22 cellular contexts compared by ENCODE assay signal in the genomic region with DNA sequence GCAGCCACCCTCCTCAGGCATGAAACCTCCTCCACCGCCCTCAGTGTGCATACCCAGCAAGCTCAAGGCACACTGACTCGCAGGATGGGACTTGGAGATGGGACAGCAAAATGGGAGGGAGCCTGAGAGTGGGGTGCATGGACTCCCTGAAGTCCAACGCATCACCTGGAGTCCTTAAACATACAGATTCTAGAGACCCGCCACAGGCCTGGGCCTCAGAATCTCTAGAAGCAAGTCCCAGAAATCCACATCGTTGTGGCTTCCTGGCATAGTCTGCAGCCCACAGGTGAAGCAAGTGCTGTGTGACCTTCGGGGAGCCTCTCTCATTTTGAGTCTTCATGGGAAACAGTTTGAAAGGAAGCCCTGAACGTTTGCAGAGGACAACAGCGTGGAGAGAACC. TPM values are rescaled to one million over a fixed set of nuclear protein-coding genes. Genes with fewer than 3 reads are reported as not detected.
DNase-seq lines count a peak whose midpoint lies in the region; ATAC-seq, FAIRE-seq and TF ChIP-seq lines count a peak whose summit lies in the region.
"Had no signal": no experiment of that assay in that cellular context is flagged by ENCODE, and none has a peak within 500 bp of the region (broad histone marks: within the 10 kb centered on the region; RNA-seq: fewer than 3 reads in every experiment).

No MANE protein-coding gene starts in this region.

- H3K9ac ChIP-seq in kidney (ENCODE audit: low read length in 2 of 2), result no peak overlapping the region
- H3K9ac ChIP-seq: SK-N-SH had no signal

- 76 to 79% methylated on average over 8 of the region's 8 CpGs for WGBS in aorta, 2 donors

- H3K27ac Mint-ChIP-seq in activated naive CD4-positive, alpha-beta T cell treated with anti-CD3 and anti-CD28 coated beads for 36 hours, result peak overlapping the region; percentile 74
- H3K27ac Mint-ChIP-seq in activated naive CD4-positive, alpha-beta T cell treated with anti-CD3 and anti-CD28 coated beads, Interleukin-2, amount 10 ng/mL, durations not matched to agents 7 days and 5 days, result no peak overlapping the region
- H3K27ac Mint-ChIP-seq in activated T-cell treated with anti-CD3 and anti-CD28 coated beads, Interleukin-2, amount 50 U/mL, for 72 hours, result peak overlapping the region; percentile 70
- H3K27ac Mint-ChIP-seq: activated B cell treated with CpG ODN at 0.5 μM for 24 hours, type B pancreatic cell had no signal

- H3K4me3 ChIP-seq in kidney (ENCODE audit: low read length in 2 of 2), result no peak overlapping the region
- H3K4me3 ChIP-seq in aorta (ENCODE audit: low read length in 2 of 2), result no peak overlapping the region

- H3K27me3 Mint-ChIP-seq in activated naive CD4-positive, alpha-beta T cell treated with anti-CD3 and anti-CD28 coated beads for 36 hours (ENCODE audit: low read depth), result no peaks in the 10 kb centered on the region
- peaks cover 7% of the 10 kb centered on the region for H3K27me3 Mint-ChIP-seq in activated naive CD4-positive, alpha-beta T cell treated with anti-CD3 and anti-CD28 coated beads, Interleukin-2, amount 10 ng/mL, durations not matched to agents 7 days and 5 days
- no peaks in the 10 kb centered on the region for H3K27me3 Mint-ChIP-seq in activated T-cell treated with anti-CD3 and anti-CD28 coated beads, Interleukin-2, amount 50 U/mL, for 72 hours (ENCODE audit: low read depth)

- H3K27me3 ChIP-seq in aorta (ENCODE audit: control insufficient read depth in 1 of 2, insufficient read depth in 2 of 2, low read length in 1 of 2), result peaks cover 0 to 1% of the 10 kb centered on the region in 2 donors

- FAIRE-seq in kidney (lab: Jason Lieb, UNC), result no peak

- peak; percentile 52 for DNase-seq in activated naive CD4-positive, alpha-beta T cell treated with anti-CD3 and anti-CD28 coated beads for 36 hours
- DNase-seq in activated naive CD4-positive, alpha-beta T cell treated with anti-CD3 and anti-CD28 coated beads, Interleukin-2, amount 10 ng/mL, durations not matched to agents 7 days and 5 days, result no peak
- DNase-seq in activated T-cell treated with anti-CD3 and anti-CD28 coated beads, Interleukin-2, amount 50 U/mL, for 72 hours, result no peak
- DNase-seq in kidney (peak; percentile 20), aorta (peak; percentile 32 to 33), HEK293T (ENCODE audit: extremely low spot score) (no peak), NOMO-1 treated with dmso at 0.1 percent for 144 hours (lab: John Stamatoyannopoulos, UW; ENCODE audit: unreplicated experiment) (no peak), NCI-H1930 (lab: John Stamatoyannopoulos, UW) (no peak)
- DNase-seq: ACHN; activated B cell treated with CpG ODN at 0.5 μM for 24 hours; brain microvascular endothelial cell; EL; Karpas-422; MV-4-11; NCI-H1694 treated with DMSO at 0.1 percent for 48 hours; NCI-H526; nucleus accumbens; SK-N-SH; stimulated activated CD4-positive, alpha-beta T cell treated with anti-CD3 and anti-CD28 coated beads, Interleukin-4, amount 100 ng/mL, for 4 hours had no signal

- CTCF ChIA-PET in activated naive CD4-positive, alpha-beta T cell treated with anti-CD3 and anti-CD28 coated beads for 36 hours (lab: Charles Lee), result interaction anchor here (1.0 to 8.5 kb wide), 3 partner anchors 22 to 36 kb away, joined by 3 to 158 read pairs (median 4); no protein-coding TSS in a partner anchor
- CTCF ChIA-PET in activated naive CD4-positive, alpha-beta T cell treated with anti-CD3 and anti-CD28 coated beads, Interleukin-2, amount 10 ng/mL, durations not matched to agents 7 days and 5 days (lab: Charles Lee), result interaction anchor here (1.3 to 5.6 kb wide), 4 partner anchors 11 to 30 kb away, joined by 3 to 98 read pairs (median 8); no protein-coding TSS in a partner anchor
- CTCF ChIA-PET in HEK293T (lab: Yijun Ruan, JAX), result interaction anchor here (1.1 kb wide), 1 partner anchor 11 kb away, joined by 3 read pairs; no protein-coding TSS in a partner anchor

- no peaks in the 10 kb centered on the region for H3K36me3 ChIP-seq in kidney (ENCODE audit: control insufficient read depth in 1 of 2, insufficient read depth in 2 of 2, low read length in 2 of 2)
- no peaks in the 10 kb centered on the region for H3K36me3 ChIP-seq in aorta (ENCODE audit: control insufficient read depth in 1 of 2, insufficient read depth in 2 of 2, low read length in 1 of 2)
- H3K36me3 ChIP-seq: brain microvascular endothelial cell had no signal

- intact Hi-C loops in activated naive CD4-positive, alpha-beta T cell treated with anti-CD3 and anti-CD28 coated beads for 36 hours (cut with micrococcal nuclease), result loop anchor here (10.0 kb wide), 1 partner anchor 525 kb away; the partner anchor contains the start of gene MYL4
- intact Hi-C loops in kidney (cut with DNase I) (no loop called here), aorta (cut with DNase I) (loop anchor here in 1 of 2 donors (5.0 kb wide), 1 partner anchor 63 kb away; no protein-coding TSS in a partner anchor)

- H3K9me3 Mint-ChIP-seq in activated naive CD4-positive, alpha-beta T cell treated with anti-CD3 and anti-CD28 coated beads for 36 hours, result no peaks in the 10 kb centered on the region
- H3K9me3 Mint-ChIP-seq in activated naive CD4-positive, alpha-beta T cell treated with anti-CD3 and anti-CD28 coated beads, Interleukin-2, amount 10 ng/mL, durations not matched to agents 7 days and 5 days, result no peaks in the 10 kb centered on the region
- no peaks in the 10 kb centered on the region for H3K9me3 Mint-ChIP-seq in activated T-cell treated with anti-CD3 and anti-CD28 coated beads, Interleukin-2, amount 50 U/mL, for 72 hours
- H3K9me3 Mint-ChIP-seq: activated B cell treated with CpG ODN at 0.5 μM for 24 hours, type B pancreatic cell had no signal

- H3K27ac ChIP-seq in kidney (ENCODE audit: low read depth in 2 of 2, low read length in 2 of 2), result no peak overlapping the region
- no peak overlapping the region for H3K27ac ChIP-seq in aorta (ENCODE audit: low read depth in 1 of 2, low read length in 2 of 2)
- H3K27ac ChIP-seq: brain microvascular endothelial cell, C4-2B had no signal

- H3K4me1 ChIP-seq in kidney (ENCODE audit: control insufficient read depth in 1 of 2, insufficient read depth in 1 of 2, low read depth in 1 of 2, low read length in 2 of 2) (peaks cover 0 to 4% of the 10 kb centered on the region in 2 donors), aorta (ENCODE audit: control insufficient read depth in 1 of 2, insufficient read depth in 2 of 2, low read length in 2 of 2) (no peaks in the 10 kb centered on the region)

- peak overlapping the region; percentile 22 for H3K4me3 Mint-ChIP-seq in activated naive CD4-positive, alpha-beta T cell treated with anti-CD3 and anti-CD28 coated beads for 36 hours
- no peak overlapping the region for H3K4me3 Mint-ChIP-seq in activated naive CD4-positive, alpha-beta T cell treated with anti-CD3 and anti-CD28 coated beads, Interleukin-2, amount 10 ng/mL, durations not matched to agents 7 days and 5 days
- H3K4me3 Mint-ChIP-seq in activated T-cell treated with anti-CD3 and anti-CD28 coated beads, Interleukin-2, amount 50 U/mL, for 72 hours, result peak overlapping the region; percentile 42 to 66
- H3K4me3 Mint-ChIP-seq: activated B cell treated with CpG ODN at 0.5 μM for 24 hours, type B pancreatic cell had no signal

- peaks cover 81% of the 10 kb centered on the region for H3K4me1 Mint-ChIP-seq in activated naive CD4-positive, alpha-beta T cell treated with anti-CD3 and anti-CD28 coated beads for 36 hours (ENCODE audit: low read depth)
- peaks cover 85% of the 10 kb centered on the region for H3K4me1 Mint-ChIP-seq in activated naive CD4-positive, alpha-beta T cell treated with anti-CD3 and anti-CD28 coated beads, Interleukin-2, amount 10 ng/mL, durations not matched to agents 7 days and 5 days
- H3K4me1 Mint-ChIP-seq in activated T-cell treated with anti-CD3 and anti-CD28 coated beads, Interleukin-2, amount 50 U/mL, for 72 hours (ENCODE audit: low read depth), result peaks cover 89% of the 10 kb centered on the region

- H3K9me3 ChIP-seq in kidney (ENCODE audit: control insufficient read depth in 1 of 2, low read length in 2 of 2) (no peaks in the 10 kb centered on the region), aorta (ENCODE audit: control insufficient read depth, low read length) (no peaks in the 10 kb centered on the region)
- H3K9me3 ChIP-seq: SK-N-SH had no signal

- TF ChIP-seq CTCF in kidney (IDR thresholded peaks at IDR 0.05; ENCODE audit: borderline replicate concordance, extremely low read depth, insufficient read depth), result no peak

- peaks cover 8% of the 10 kb centered on the region for H3K36me3 Mint-ChIP-seq in activated naive CD4-positive, alpha-beta T cell treated with anti-CD3 and anti-CD28 coated beads for 36 hours (ENCODE audit: low read depth)
- no peaks in the 10 kb centered on the region for H3K36me3 Mint-ChIP-seq in activated naive CD4-positive, alpha-beta T cell treated with anti-CD3 and anti-CD28 coated beads, Interleukin-2, amount 10 ng/mL, durations not matched to agents 7 days and 5 days
- peaks cover 6% of the 10 kb centered on the region in 2 donors for H3K36me3 Mint-ChIP-seq in activated T-cell treated with anti-CD3 and anti-CD28 coated beads, Interleukin-2, amount 50 U/mL, for 72 hours (ENCODE audit: insufficient read depth in 2 of 2)
- H3K36me3 Mint-ChIP-seq: type B pancreatic cell had no signal

- ATAC-seq in activated T-cell treated with anti-CD3 and anti-CD28 coated beads, Interleukin-2, amount 50 U/mL, for 72 hours (replicated peaks in 1 of 2), result no peak
- no peak for ATAC-seq in aorta (ENCODE audit: low FRiP score)

- POLR2A ChIA-PET in HEK293T (lab: Yijun Ruan, JAX), result no interaction called here

TF ChIP-seq in HEK293T, 16 proteins besides CTCF, POLR2A, EP300 and RAD21 (continues in another document):
- no peak for TF ChIP-seq PKNOX1 (IDR thresholded peaks at IDR 0.05)

RNA-seq across cellular contexts. Expression of gene TBX21, which starts 3.5 kb away (rescaled TPM):
- total RNA-seq in activated naive CD4-positive, alpha-beta T cell treated with anti-CD3 and anti-CD28 coated beads for 36 hours, result 10 to 100 TPM; 50.6 to 52.3 TPM
- total RNA-seq in activated T-cell treated with anti-CD3 and anti-CD28 coated beads, Interleukin-2, amount 50 U/mL, for 72 hours, result 10 to 100 TPM; 27.9 to 45.5 TPM
- total RNA-seq in kidney (1.9 TPM), aorta (under 1 TPM; 0.39 to 0.99 TPM)
- polyA plus RNA-seq in kidney (ENCODE audit: insufficient read depth, low read depth, low replicate concordance) (0.24 TPM), aorta (not detected)
- total RNA-seq: RPMI7951 had no signal
- polyA plus RNA-seq: SK-N-SH had no signal

RNA-seq across cellular contexts. Expression of gene TBKBP1, which starts 35.5 kb away (rescaled TPM):
- 10 to 100 TPM; 19.5 to 19.7 TPM for total RNA-seq in activated naive CD4-positive, alpha-beta T cell treated with anti-CD3 and anti-CD28 coated beads for 36 hours
- total RNA-seq in activated T-cell treated with anti-CD3 and anti-CD28 coated beads, Interleukin-2, amount 50 U/mL, for 72 hours, result 10 to 100 TPM; 24.2 to 28.7 TPM
- 10.1 TPM for total RNA-seq in kidney
- polyA plus RNA-seq in kidney (ENCODE audit: insufficient read depth, low read depth, low replicate concordance), result 11.2 TPM
- 10 to 100 TPM; 13.2 to 20.2 TPM for total RNA-seq in aorta
- 10 to 100 TPM in 1 of 2 donors, 1 to 10 TPM in 1; 9.3 to 16.2 TPM for polyA plus RNA-seq in aorta

Comparison
In these comparisons a context has a peak if more than half of its experiments do, and no peak if none do; other contexts are left out.
1. DNase-seq: peak in activated naive CD4-positive, alpha-beta T cell treated with anti-CD3 and anti-CD28 coated beads for 36 hours (single experiment), kidney (single experiment) and aorta (2 of 2); none in activated naive CD4-positive, alpha-beta T cell treated with anti-CD3 and anti-CD28 coated beads, Interleukin-2, amount 10 ng/mL, durations not matched to agents 7 days and 5 days (single experiment), activated T-cell treated with anti-CD3 and anti-CD28 coated beads, Interleukin-2, amount 50 U/mL, for 72 hours (0 of 2), HEK293T (single experiment), NOMO-1 treated with dmso at 0.1 percent for 144 hours (single experiment) and NCI-H1930 (0 of 2).